ENCODE assay signal across 11 cellular contexts in genomic region chr19:35134601-35135091, GRCh38. TPM values are rescaled to one million over a fixed set of nuclear protein-coding genes. Genes with fewer than 3 reads are reported as not detected.
DNase-seq lines count a peak whose midpoint lies in the region; ATAC-seq, FAIRE-seq and TF ChIP-seq lines count a peak whose summit lies in the region.
"Had no signal": no experiment of that assay in that cellular context is flagged by ENCODE, and none has a peak within 500 bp of the region (broad histone marks: within the 10 kb centered on the region; RNA-seq: fewer than 3 reads in every experiment).

Gene LGI4, minus strand, starts transcription at chr19:35135059. Its CDS starts 379 bp downstream, at chr19:35134680.

- no peaks in the 10 kb centered on the region for H3K9me3 ChIP-seq in Caco-2
- no peaks in the 10 kb centered on the region for H3K9me3 ChIP-seq in K562 (replicated peaks; ENCODE audit: control insufficient read depth, insufficient read depth, low read depth, low read length)
- no peaks in the 10 kb centered on the region for H3K9me3 ChIP-seq in right lobe of liver
- no peaks in the 10 kb centered on the region for H3K9me3 ChIP-seq in spleen

- H3K4me3 ChIP-seq in Caco-2 (ENCODE audit: low read depth, low read length) (peak within 1 kb of the TSS; percentile 18), K562 (no peak within 1 kb of the TSS), right lobe of liver (no peak within 1 kb of the TSS), spleen (no peak within 1 kb of the TSS)
- H3K4me3 ChIP-seq: SK-N-MC had no signal

- DNase-seq in Caco-2, result no peak
- no peak for DNase-seq in K562 (ENCODE audit: extremely low read depth in 1 of 4, low spot score in 3 of 4)
- no peak for DNase-seq in right lobe of liver
- DNase-seq in spleen, result no peak
- DNase-seq in glomerular visceral epithelial cell (ENCODE audit: extremely low spot score), result no peak
- DNase-seq in Kasumi-1 (lab: John Stamatoyannopoulos, UW), result no peak
- DNase-seq in NCI-H526 treated with DMSO at 0.1 percent for 48 hours (lab: John Stamatoyannopoulos, UW), result no peak

- H3K27me3 Mint-ChIP-seq in Caco-2 (ENCODE audit: insufficient read depth, unreplicated experiment), result peaks cover 2% of the 10 kb centered on the region
- H3K27me3 Mint-ChIP-seq: effector memory CD8-positive, alpha-beta T cell had no signal

- no peak for ATAC-seq in K562
- ATAC-seq in right lobe of liver, result no peak
- no peak for ATAC-seq in HG03342 (IDR thresholded peaks at IDR 0.05; ENCODE audit: unreplicated experiment)

- H2AFZ ChIP-seq in K562 (ENCODE audit: low read depth, low read length), result no peak within 1 kb of the TSS

- no peaks in the 10 kb centered on the region for H3K36me3 ChIP-seq in Caco-2 (ENCODE audit: control insufficient read depth, insufficient read depth, low read length)
- no peaks in the 10 kb centered on the region for H3K36me3 ChIP-seq in K562 (ENCODE audit: control insufficient read depth, insufficient read depth, low read length)
- H3K36me3 ChIP-seq in right lobe of liver, result no peaks in the 10 kb centered on the region
- no peaks in the 10 kb centered on the region for H3K36me3 ChIP-seq in spleen

- peaks cover 15% of the 10 kb centered on the region for H3K4me1 ChIP-seq in Caco-2
- peaks cover 3 to 32% of the 10 kb centered on the region in 2 experiments; a peak in 3 of 5 replicates for H3K4me1 ChIP-seq in K562 (replicated peaks in 1 of 2; ENCODE audit: control insufficient read depth in 2 of 2, insufficient read depth in 2 of 2, low read length in 2 of 2)
- peaks cover 0 to 37% (median 9%) of the 10 kb centered on the region in 4 donors for H3K4me1 ChIP-seq in right lobe of liver
- peaks cover 3 to 44% (median 17%) of the 10 kb centered on the region in 6 donors for H3K4me1 ChIP-seq in spleen

- TF ChIP-seq POLR2A in K562 (conservative IDR thresholded peaks at IDR 0.05) (no peak), right lobe of liver (IDR thresholded peaks at IDR 0.05) (no peak), spleen (IDR thresholded peaks at IDR 0.05) (no peak)

- no peak for TF ChIP-seq CTCF in Caco-2 (IDR thresholded peaks at IDR 0.05; ENCODE audit: insufficient read depth in 1 of 2, low read depth in 1 of 2, low read length in 1 of 2, severe bottlenecking in 1 of 2, unreplicated experiment in 1 of 2)
- no peak for TF ChIP-seq CTCF in K562 (IDR thresholded peaks at IDR 0.05 in 2 of 3, conservative IDR thresholded peaks at IDR 0.05 in 1 of 3; ENCODE audit: insufficient read depth in 2 of 3, low read depth in 1 of 3, low read length in 3 of 3)
- no peak for TF ChIP-seq CTCF in right lobe of liver (IDR thresholded peaks at IDR 0.05)
- no peak for TF ChIP-seq CTCF in spleen (IDR thresholded peaks at IDR 0.05 in 8 of 11, conservative IDR thresholded peaks at IDR 0.05 in 3 of 11)

- TF ChIP-seq RAD21 in K562 (CRISPR knock-in tag; conservative IDR thresholded peaks at IDR 0.05 in 1 of 2, IDR thresholded peaks at IDR 0.05 in 1 of 2), result no peak

- POLR2A ChIA-PET in Caco-2 (lab: Charles Lee), result interaction anchor here (0.5 kb wide), 1 partner anchor 60 kb away, joined by 3 read pairs; no protein-coding TSS in a partner anchor
- POLR2A ChIA-PET in K562 (lab: Yijun Ruan, JAX), result interaction anchor here (0.7 to 1.5 kb wide), 2 partner anchors 16 to 362 kb away, joined by 3 read pairs; partner anchors contain the start of gene ZNF599

- H3K79me2 ChIP-seq in K562 (ENCODE audit: control insufficient read depth, insufficient read depth, low read length), result no peaks in the 10 kb centered on the region

- H3K9me1 ChIP-seq in K562 (ENCODE audit: control insufficient read depth, insufficient read depth, low read length), result no peaks in the 10 kb centered on the region

- no TSS peak for BruUV-seq in Caco-2 (replicated peaks; lab: Mats Ljungman, UMichigan)
- no TSS peak for BruUV-seq in K562 (replicated peaks; lab: Mats Ljungman, UMichigan)

- H3K27ac Mint-ChIP-seq in Caco-2 (ENCODE audit: unreplicated experiment), result no peak within 1 kb of the TSS
- H3K27ac Mint-ChIP-seq: effector memory CD8-positive, alpha-beta T cell had no signal

- 0 out of 2 replicates have a peak, but pooled peaks cover 4% of the 10 kb centered on the region for H4K20me1 ChIP-seq in K562 (replicated peaks; ENCODE audit: control insufficient read depth, insufficient read depth, low read length)

- no peak for TF ChIP-seq EP300 in K562 (IDR thresholded peaks at IDR 0.05; ENCODE audit: low read length)

- H3K27me3 ChIP-seq in Caco-2 (replicated peaks; ENCODE audit: control insufficient read depth, insufficient read depth, low read length) (no peaks in the 10 kb centered on the region), K562 (ENCODE audit: control insufficient read depth in 2 of 2, insufficient read depth in 2 of 2, low read length in 2 of 2) (peaks cover 2 to 28% of the 10 kb centered on the region in 2 experiments; a peak in 3 of 5 replicates), right lobe of liver (no peaks in the 10 kb centered on the region), spleen (replicated peaks in 1 of 7) (peaks cover 0 to 10% (median 0%) of the 10 kb centered on the region in 7 donors)

- no peaks in the 10 kb centered on the region for H3K9me3 Mint-ChIP-seq in Caco-2 (ENCODE audit: unreplicated experiment)

- H3K36me3 Mint-ChIP-seq in Caco-2 (ENCODE audit: insufficient read depth, unreplicated experiment), result no peaks in the 10 kb centered on the region

- in situ Hi-C loops in K562 (cut with MboI), result loop anchor here (10.0 kb wide), 1 partner anchor 300 kb away; no protein-coding TSS in a partner anchor

- CTCF ChIA-PET in Caco-2 (lab: Charles Lee) (interaction anchor here (0.7 to 3.5 kb wide), 5 partner anchors 20 to 93 kb away, joined by 3 to 24 read pairs (median 5); partner anchors contain the start of genes FXYD3 and HPN), K562 (lab: Yijun Ruan, JAX; ENCODE audit: low intra/inter-chr PET ratio) (interaction anchor here (1.6 to 2.4 kb wide), 5 partner anchors 20 to 162 kb away, joined by 4 to 13 read pairs (median 8); no protein-coding TSS in a partner anchor)

- 30% methylated on average over 6 of the region's 11 CpGs for WGBS in K562 (ENCODE audit: insufficient coverage, low coverage, missing lambda C conversion rate)
- WGBS in right lobe of liver (ENCODE audit: insufficient coverage, low coverage, low lambda C conversion rate, missing lambda C conversion rate), result 61% methylated on average over 7 of the region's 11 CpGs
- 70 to 84% (median 76%) methylated on average over 10 to 11 of the region's 11 CpGs for WGBS in spleen, 5 donors

- no peak within 1 kb of the TSS; a peak in 1 of 4 replicates for H3K9ac ChIP-seq in K562 (ENCODE audit: insufficient read depth in 1 of 2, low read depth in 2 of 2, low read length in 2 of 2)

- no peak for FAIRE-seq in K562 (lab: Jason Lieb, UNC)
- FAIRE-seq: H54 had no signal

- H3K4me3 Mint-ChIP-seq in Caco-2 (ENCODE audit: unreplicated experiment), result no peak within 1 kb of the TSS
- H3K4me3 Mint-ChIP-seq: effector memory CD8-positive, alpha-beta T cell had no signal

- H3K27ac ChIP-seq in K562 (ENCODE audit: extremely low read depth, low read depth, low read length) (no peak within 1 kb of the TSS), right lobe of liver (peak within 1 kb of the TSS; percentile 7 to 97 (median 36)), spleen (peak within 1 kb of the TSS in 5 of 8 donors; percentile 52 to 65 (median 63))
- H3K27ac ChIP-seq: SK-N-MC had no signal

- no peak within 1 kb of the TSS for H3K4me2 ChIP-seq in K562 (ENCODE audit: insufficient read depth, low read length)

- intact Hi-C loops in Caco-2 (cut with micrococcal nuclease; ENCODE audit: unreplicated experiment), result loop anchor here (1.0 to 5.0 kb wide), 4 partner anchors 20 to 162 kb away; partner anchors contain the start of gene LSR
- intact Hi-C loops in K562 (cut with micrococcal nuclease), result loop anchor here (1.0 to 5.0 kb wide), 3 partner anchors 67 to 296 kb away; no protein-coding TSS in a partner anchor
- intact Hi-C loops in right lobe of liver (cut with DNase I), result loop anchor here in 1 of 2 donors (5.0 kb wide), 1 partner anchor 92 kb away; the partner anchor contains the start of gene HPN
- intact Hi-C loops in spleen (cut with DNase I; ENCODE audit: low total_unique reads), result no loop called here

- H3K4me1 Mint-ChIP-seq in Caco-2 (ENCODE audit: low read depth, unreplicated experiment), result peaks cover 7% of the 10 kb centered on the region

TF ChIP-seq in K562, 482 proteins besides CTCF, POLR2A, EP300 and RAD21 (continues in another document):
- TF ChIP-seq ZFP36 (IDR thresholded peaks at IDR 0.05; ENCODE audit: low read depth, low read length, partially characterized antibody), result peak; percentile 63
- TF ChIP-seq TRIM28 (IDR thresholded peaks at IDR 0.05), result no peak

RNA-seq across cellular contexts. Expression of gene LGI4, which starts in this region (rescaled TPM):
- total RNA-seq in Caco-2 (2022) (0.37 and 0.43 TPM in 2 replicates), K562 (2014; rRNA removed) (0.14 TPM in 1 of 2 replicates, not detected in the other), K562 (2014; rRNA removed; fragmentation: Illumina TruSeq; extraction: Trizol) (not detected in 2 replicates), K562 (2015; rRNA removed; fragmentation: Illumina TruSeq; extraction: Trizol) (not detected in 2 replicates), K562 (2021) (0.24 TPM in 1 of 2 replicates, not detected in the other), right lobe of liver (1 to 10 TPM in 5 of 6 experiments, under 1 TPM in 1; 0.99 to 2.0 (median 1.5) TPM), spleen (1 to 10 TPM in 4 of 7 donors, under 1 TPM in 2, not detected in 1; 0.68 to 2.8 (median 1.1) TPM)
- total RNA-seq in K562 (2011; cell fraction: chromatin; rRNA removed; ENCODE audit: low replicate concordance), result 1.9 TPM in 2 replicates
- 0.67 and 0.92 TPM in 2 replicates for total RNA-seq in K562 (2011; cell fraction: nucleolus; rRNA removed)
- 0.88 and 0.92 TPM in 2 replicates for total RNA-seq in K562 (2011; cell fraction: nucleoplasm; rRNA removed)
- polyA plus RNA-seq in K562 (2011; rRNA removed) (0.29 and 0.73 TPM in 2 replicates), K562 (2014; fragmentation: Illumina TruSeq; extraction: Trizol) (0.30 and 0.33 TPM in 2 replicates), K562 (2014; fragmentation: Nextera tagmentation; extraction: Ambion mirVana) (not detected), K562 (2014; rRNA removed) (0.21 and 1.1 TPM in 2 replicates), spleen (1 to 10 TPM; 2.4 to 9.7 (median 2.5) TPM)
- polyA plus RNA-seq in K562 (2011; cell fraction: cytosol; rRNA removed), result 0.16 and 0.37 TPM in 2 replicates
- 3.1 and 4.6 TPM in 2 replicates for polyA plus RNA-seq in K562 (2011; cell fraction: nucleus; rRNA removed)
- polyA plus RNA-seq in K562 (2012), result 0.35 and 1.6 TPM in 2 replicates
- polyA minus RNA-seq in K562 (2011; rRNA and poly(A)+ RNA removed), result not detected in 2 replicates
- not detected in 2 replicates for polyA minus RNA-seq in K562 (2011; cell fraction: cytosol; rRNA and poly(A)+ RNA removed)
- polyA minus RNA-seq in K562 (2011; cell fraction: nucleus; rRNA and poly(A)+ RNA removed), result 0.54 TPM in 1 of 2 replicates, not detected in the other
